Comparison of ENCODE assay signal across 9 cellular contexts in the genomic region with DNA sequence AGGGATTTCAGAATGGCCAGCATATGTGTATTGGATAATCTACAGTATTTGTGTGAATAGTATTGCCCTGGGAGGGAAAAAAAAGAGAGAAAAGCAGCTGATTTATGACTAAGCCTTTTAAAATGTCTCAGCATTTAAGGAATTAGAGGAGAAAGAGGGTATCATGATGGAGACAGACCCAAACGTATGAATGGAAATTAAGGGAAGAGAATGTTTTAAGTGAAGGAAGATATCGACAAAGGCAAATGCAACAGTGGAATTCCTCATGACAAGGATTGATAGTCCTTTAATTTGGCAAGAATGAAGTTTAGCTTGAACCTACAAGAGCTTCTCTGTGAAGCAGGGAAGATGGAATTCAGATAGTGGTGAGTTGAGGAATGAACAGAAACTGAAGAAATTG.
"Had no signal": no experiment of that assay in that cellular context is flagged by ENCODE, and none has a peak within 500 bp of the region (broad histone marks: within the 10 kb centered on the region; RNA-seq: fewer than 3 reads in every experiment).

No MANE protein-coding gene starts in this region.

- DNase-seq: GM23248, KBM-7 had no signal

- H3K36me3 Mint-ChIP-seq: IgD-negative memory B cell had no signal

- H3K4me3 Mint-ChIP-seq: IgD-negative memory B cell had no signal

- FAIRE-seq: H1, H54, HepG2 had no signal

- H3K4me1 Mint-ChIP-seq: IgD-negative memory B cell had no signal

- H3K27ac Mint-ChIP-seq: IgD-negative memory B cell had no signal

- H3K36me3 ChIP-seq: HAP-1 had no signal

- H2AFZ ChIP-seq: GM23248 had no signal

- H3K4me1 ChIP-seq: HAP-1 had no signal

- H3K27ac ChIP-seq: GM23248, HL-60 had no signal

- H3K27me3 Mint-ChIP-seq: IgD-negative memory B cell had no signal

- H3K4me3 ChIP-seq: GM23248, HAP-1 had no signal

- H3K9me3 ChIP-seq: HAP-1 had no signal

- ATAC-seq: HCT116, HepG2 had no signal

- H3K9ac ChIP-seq: GM23248 had no signal
